Comparison of ENCODE assay signal across 8 cellular contexts in genomic region chr18:79679552-79680099, GRCh38. TPM values are rescaled to one million over a fixed set of nuclear protein-coding genes. Genes with fewer than 3 reads are reported as not detected.
A peak's percentile ranks its signal among the peaks of the same experiment; 100 is the strongest.
DNase-seq lines count a peak whose midpoint lies in the region; ATAC-seq and TF ChIP-seq lines count a peak whose summit lies in the region.

A gene with protein sequence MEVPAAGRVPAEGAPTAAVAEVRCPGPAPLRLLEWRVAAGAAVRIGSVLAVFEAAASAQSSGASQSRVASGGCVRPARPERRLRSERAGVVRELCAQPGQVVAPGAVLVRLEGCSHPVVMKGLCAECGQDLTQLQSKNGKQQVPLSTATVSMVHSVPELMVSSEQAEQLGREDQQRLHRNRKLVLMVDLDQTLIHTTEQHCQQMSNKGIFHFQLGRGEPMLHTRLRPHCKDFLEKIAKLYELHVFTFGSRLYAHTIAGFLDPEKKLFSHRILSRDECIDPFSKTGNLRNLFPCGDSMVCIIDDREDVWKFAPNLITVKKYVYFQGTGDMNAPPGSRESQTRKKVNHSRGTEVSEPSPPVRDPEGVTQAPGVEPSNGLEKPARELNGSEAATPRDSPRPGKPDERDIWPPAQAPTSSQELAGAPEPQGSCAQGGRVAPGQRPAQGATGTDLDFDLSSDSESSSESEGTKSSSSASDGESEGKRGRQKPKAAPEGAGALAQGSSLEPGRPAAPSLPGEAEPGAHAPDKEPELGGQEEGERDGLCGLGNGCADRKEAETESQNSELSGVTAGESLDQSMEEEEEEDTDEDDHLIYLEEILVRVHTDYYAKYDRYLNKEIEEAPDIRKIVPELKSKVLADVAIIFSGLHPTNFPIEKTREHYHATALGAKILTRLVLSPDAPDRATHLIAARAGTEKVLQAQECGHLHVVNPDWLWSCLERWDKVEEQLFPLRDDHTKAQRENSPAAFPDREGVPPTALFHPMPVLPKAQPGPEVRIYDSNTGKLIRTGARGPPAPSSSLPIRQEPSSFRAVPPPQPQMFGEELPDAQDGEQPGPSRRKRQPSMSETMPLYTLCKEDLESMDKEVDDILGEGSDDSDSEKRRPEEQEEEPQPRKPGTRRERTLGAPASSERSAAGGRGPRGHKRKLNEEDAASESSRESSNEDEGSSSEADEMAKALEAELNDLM (plus strand): TSS chr18:79679803. CDS start chr18:79679948, 145 bp downstream.

- H3K9me2 ChIP-seq in OCI-LY1 (ENCODE audit: low read depth, low read length), result no peaks in the 10 kb centered on the region

- DNase-seq in D341Med (ENCODE audit: low spot score) (peak; percentile 98), HUDEP-2 (lab: John Stamatoyannopoulos, UW; ENCODE audit: unreplicated experiment in 76 of 76) (peak in 73 of 76 experiments; percentile 15 to 97 (median 81)), activated T-cell treated with anti-CD3 and anti-CD28 coated beads for 24 hours (ENCODE audit: low read depth) (peak; percentile 82), epithelial cell of proximal tubule (ENCODE audit: low read depth) (no peak), mucosa of gallbladder (ENCODE audit: low spot score) (peak; percentile 93)
- DNase-seq in stimulated activated CD8-positive, alpha-beta memory T cell treated with anti-CD3 and anti-CD28 coated beads, Interleukin-4, amount 100 ng/mL, for 24 hours (ENCODE audit: low read depth), result peak; percentile 83

- H3K79me2 ChIP-seq in OCI-LY1 (ENCODE audit: insufficient read depth, low read length), result peaks cover 25% of the 10 kb centered on the region

- H3K27me3 ChIP-seq in OCI-LY1 (ENCODE audit: insufficient read depth, low read length), result no peaks in the 10 kb centered on the region

- H3F3A ChIP-seq in OCI-LY1 (ENCODE audit: insufficient read depth, low read length), result no peaks in the 10 kb centered on the region

- H2AFZ ChIP-seq in OCI-LY1 (ENCODE audit: low read length), result no peak within 1 kb of the TSS

- peak within 1 kb of the TSS; percentile 90 for H3K9ac ChIP-seq in OCI-LY1 (ENCODE audit: low read length)

- TF ChIP-seq CTCF in OCI-LY1 (IDR thresholded peaks at IDR 0.05; ENCODE audit: low read length) (no peak), epithelial cell of proximal tubule (conservative IDR thresholded peaks at IDR 0.05; ENCODE audit: low read depth, low read length) (no peak)

- H3K4me3 ChIP-seq in OCI-LY1 (ENCODE audit: low read depth, low read length, poor library complexity, severe bottlenecking), result peak within 1 kb of the TSS; percentile 75
- peak within 1 kb of the TSS; percentile 94 for H3K4me3 ChIP-seq in epithelial cell of proximal tubule (ENCODE audit: low read depth, low read length)

- peaks cover 53% of the 10 kb centered on the region for H3K4me1 ChIP-seq in OCI-LY1 (ENCODE audit: insufficient read depth, low read length, severe bottlenecking)

- no peaks in the 10 kb centered on the region for H4K20me1 ChIP-seq in OCI-LY1 (ENCODE audit: insufficient read depth, low read length)

- H3K36me3 ChIP-seq in OCI-LY1 (ENCODE audit: insufficient read depth, low read length), result peaks cover 25% of the 10 kb centered on the region

- peak within 1 kb of the TSS; percentile 79 for H3K27ac ChIP-seq in OCI-LY1 (ENCODE audit: low read depth, low read length, poor library complexity, severe bottlenecking)

- 0 out of 2 replicates have a peak, but pooled peaks cover 3% of the 10 kb centered on the region for H3K9me3 ChIP-seq in OCI-LY1 (ENCODE audit: low read length)

- peak within 1 kb of the TSS; percentile 98 for H3K4me2 ChIP-seq in OCI-LY1 (ENCODE audit: low read length)

- ATAC-seq in GM21390 (IDR thresholded peaks at IDR 0.05; ENCODE audit: unreplicated experiment), result peak; percentile 62

RNA-seq across cellular contexts. Expression of the gene that starts here (rescaled TPM):
- 13.9 and 20.4 TPM in 2 replicates for total RNA-seq in epithelial cell of proximal tubule
- 27.3 TPM for total RNA-seq in mucosa of gallbladder
